8 cellular contexts compared by ENCODE assay signal in genomic region chr9:75001719-75002421, GRCh38. TPM values are rescaled to one million over a fixed set of nuclear protein-coding genes. Genes with fewer than 3 reads are reported as not detected.
DNase-seq lines count a peak whose midpoint lies in the region; ATAC-seq, FAIRE-seq and TF ChIP-seq lines count a peak whose summit lies in the region.

No MANE protein-coding gene starts in this region.

- H3K27ac ChIP-seq in heart left ventricle (no peak overlapping the region), prostate gland (no peak overlapping the region)

- DNase-seq in DMS 273 treated with DMSO at 0.1 percent for 48 hours (lab: John Stamatoyannopoulos, UW), result peak; percentile 48
- DNase-seq in GM19239 (ENCODE audit: insufficient read length, low spot score), result peak; percentile 9
- peak; percentile 70 for DNase-seq in NCI-H2171 treated with DMSO at 0.1 percent for 48 hours (lab: John Stamatoyannopoulos, UW)
- DNase-seq in activated naive CD8-positive, alpha-beta T cell treated with anti-CD3 and anti-CD28 coated beads, Interleukin-2, amount 50 U/mL, for 24 hours, result no peak
- peak in 1 of 5 donors; percentile 13 for DNase-seq in heart left ventricle
- DNase-seq in prostate gland (ENCODE audit: low spot score), result peak; percentile 45
- DNase-seq in UCSD-AML1 (lab: John Stamatoyannopoulos, UW; ENCODE audit: unreplicated experiment), result no peak

- H3K36me3 ChIP-seq in heart left ventricle (peaks cover 0 to 10% (median 2%) of the 10 kb centered on the region in 9 donors), prostate gland (no peaks in the 10 kb centered on the region)

- H3K27ac Mint-ChIP-seq in activated naive CD8-positive, alpha-beta T cell treated with anti-CD3 and anti-CD28 coated beads, Interleukin-2, amount 50 U/mL, for 24 hours, result no peak overlapping the region

- H3K4me3 Mint-ChIP-seq in activated naive CD8-positive, alpha-beta T cell treated with anti-CD3 and anti-CD28 coated beads, Interleukin-2, amount 50 U/mL, for 24 hours, result no peak overlapping the region

- TF ChIP-seq CTCF in heart left ventricle (IDR thresholded peaks at IDR 0.05) (peak; percentile 58 to 86 (median 82)), prostate gland (IDR thresholded peaks at IDR 0.05) (peak; percentile 60 to 93 (median 86))

- TF ChIP-seq POLR2A in heart left ventricle (IDR thresholded peaks at IDR 0.05) (no peak), prostate gland (IDR thresholded peaks at IDR 0.05) (no peak)

- H3K9me3 Mint-ChIP-seq in activated naive CD8-positive, alpha-beta T cell treated with anti-CD3 and anti-CD28 coated beads, Interleukin-2, amount 50 U/mL, for 24 hours, result no peaks in the 10 kb centered on the region

- H3K36me3 Mint-ChIP-seq in activated naive CD8-positive, alpha-beta T cell treated with anti-CD3 and anti-CD28 coated beads, Interleukin-2, amount 50 U/mL, for 24 hours (ENCODE audit: low read depth), result peaks cover 13% of the 10 kb centered on the region

- H3K4me3 ChIP-seq in heart left ventricle, result no peak overlapping the region
- no peak overlapping the region for H3K4me3 ChIP-seq in prostate gland

- 59 to 65% (median 64%) methylated on average over 4 of the region's 4 CpGs for WGBS in heart left ventricle, 4 donors
- WGBS in prostate gland, result 46% methylated on average over 4 of the region's 4 CpGs

- H3K27me3 Mint-ChIP-seq in activated naive CD8-positive, alpha-beta T cell treated with anti-CD3 and anti-CD28 coated beads, Interleukin-2, amount 50 U/mL, for 24 hours, result no peaks in the 10 kb centered on the region

- ATAC-seq in HG03135 (IDR thresholded peaks at IDR 0.05; ENCODE audit: unreplicated experiment) (peak; percentile 87), heart left ventricle (peak; percentile 51 to 89 (median 77))
- peak; percentile 81 for ATAC-seq in activated naive CD8-positive, alpha-beta T cell treated with anti-CD3 and anti-CD28 coated beads, Interleukin-2, amount 50 U/mL, for 24 hours

- H3K4me1 Mint-ChIP-seq in activated naive CD8-positive, alpha-beta T cell treated with anti-CD3 and anti-CD28 coated beads, Interleukin-2, amount 50 U/mL, for 24 hours, result no peaks in the 10 kb centered on the region

- H3K27me3 ChIP-seq in heart left ventricle, result no peaks in the 10 kb centered on the region
- no peaks in the 10 kb centered on the region for H3K27me3 ChIP-seq in prostate gland (replicated peaks; ENCODE audit: insufficient read depth)

- peaks cover 0 to 4% (median 0%) of the 10 kb centered on the region in 12 donors for H3K4me1 ChIP-seq in heart left ventricle
- H3K4me1 ChIP-seq in prostate gland (replicated peaks), result no peaks in the 10 kb centered on the region

- peak; percentile 78 for FAIRE-seq in GM19239 (lab: Jason Lieb, UNC)

- H3K9me3 ChIP-seq in heart left ventricle (no peaks in the 10 kb centered on the region), prostate gland (no peaks in the 10 kb centered on the region)

- intact Hi-C loops in heart left ventricle (cut with DNase I), result loop anchor here (1.0 to 10.0 kb wide), 9 partner anchors 47 to 228 kb away; partner anchors contain the start of gene C9orf40 (in 4 of the 10)
- intact Hi-C loops in prostate gland (cut with DNase I), result loop anchor here (2.0 kb wide), 1 partner anchor 227 kb away; no protein-coding TSS in a partner anchor

RNA-seq across cellular contexts. Expression of gene CARNMT1, which starts 26.2 kb away (rescaled TPM):
- total RNA-seq in heart left ventricle (10 to 100 TPM in 5 of 9 donors, 1 to 10 TPM in 4; 8.0 to 16.1 (median 11.8) TPM), prostate gland (10 to 100 TPM; 24.7 to 25.3 TPM)
- polyA plus RNA-seq in heart left ventricle, result 1 to 10 TPM; 2.0 to 5.9 TPM

RNA-seq across cellular contexts. Expression of gene C9orf40, which starts 49.2 kb away (rescaled TPM):
- total RNA-seq in heart left ventricle, result 1 to 10 TPM; 1.4 to 2.7 (median 1.8) TPM
- polyA plus RNA-seq in heart left ventricle, result 1 to 10 TPM in 1 of 2 donors, under 1 TPM in 1; 0.91 to 2.7 TPM
- 1 to 10 TPM; 2.5 to 4.4 TPM for total RNA-seq in prostate gland

Comparison
In these comparisons a context has a peak if more than half of its experiments do, and no peak if none do; other contexts are left out.
1. DNase-seq: peak in DMS 273 treated with DMSO at 0.1 percent for 48 hours (single experiment), GM19239 (single experiment), NCI-H2171 treated with DMSO at 0.1 percent for 48 hours (single experiment) and prostate gland (single experiment); none in activated naive CD8-positive, alpha-beta T cell treated with anti-CD3 and anti-CD28 coated beads, Interleukin-2, amount 50 U/mL, for 24 hours (single experiment) and UCSD-AML1 (single experiment).
2. Peak in every context shown above with its lines, with median percentiles within 50 percentile points of each other: ATAC-seq.